ENCODE assay signal across 8 cellular contexts in the genomic region with DNA sequence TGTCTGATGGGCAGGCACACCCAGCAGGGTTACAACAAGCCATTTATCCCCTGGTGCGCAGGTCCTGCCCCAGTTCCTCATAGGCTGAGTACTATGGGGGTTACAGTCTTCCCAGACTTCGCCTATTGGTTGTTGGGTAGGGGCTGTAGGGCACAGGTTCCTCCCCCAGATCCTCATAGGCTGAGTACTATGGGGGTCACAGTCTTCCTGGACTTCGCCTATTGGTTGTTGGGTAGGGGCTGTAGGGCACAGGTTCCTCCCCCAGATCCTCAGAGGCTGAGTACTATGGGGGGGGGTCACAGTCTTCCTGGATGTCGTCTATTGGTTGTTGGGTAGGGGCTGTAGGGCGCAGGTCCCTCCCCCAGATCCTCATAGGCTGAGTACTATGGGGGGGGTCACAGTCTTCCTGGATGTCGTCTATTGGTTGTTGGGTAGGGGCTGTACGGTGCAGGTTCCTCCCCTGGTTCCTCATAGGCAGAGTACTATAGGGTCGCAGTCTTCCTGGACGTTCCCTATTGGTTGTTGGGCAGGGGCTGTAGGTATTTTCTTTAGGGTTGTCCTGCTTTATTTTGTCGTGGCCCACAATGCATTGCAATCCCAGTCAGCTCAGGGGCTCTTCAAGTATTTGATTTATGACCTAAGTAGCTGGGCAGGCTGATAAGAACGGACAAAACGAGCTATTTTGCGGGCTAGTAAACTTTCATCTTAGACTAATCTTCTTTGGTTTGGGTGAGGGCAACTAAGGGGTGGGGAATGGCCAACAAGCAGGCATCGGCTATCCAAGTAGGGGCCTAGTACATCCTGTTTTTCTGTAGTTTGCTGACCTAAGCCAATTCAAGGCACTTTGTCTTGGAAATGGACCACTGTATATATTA. TPM values are rescaled to one million over a fixed set of nuclear protein-coding genes. Genes with fewer than 3 reads are reported as not detected.
A peak's percentile ranks its signal among the peaks of the same experiment; 100 is the strongest.
DNase-seq lines count a peak whose midpoint lies in the region; ATAC-seq and TF ChIP-seq lines count a peak whose summit lies in the region.

No MANE protein-coding gene starts in this region.

- TF ChIP-seq POLR2A in gastroesophageal sphincter (IDR thresholded peaks at IDR 0.05), result no peak

- H3K4me1 ChIP-seq in heart right ventricle (peaks cover 5 to 38% (median 29%) of the 10 kb centered on the region in 9 donors), gastroesophageal sphincter (peaks cover 0 to 18% (median 9%) of the 10 kb centered on the region in 3 donors), aorta (ENCODE audit: control insufficient read depth in 1 of 2, insufficient read depth in 2 of 2, low read length in 2 of 2) (no peaks in the 10 kb centered on the region)

- H3K9me3 ChIP-seq in heart right ventricle, result no peaks in the 10 kb centered on the region
- H3K9me3 ChIP-seq in gastroesophageal sphincter, result no peaks in the 10 kb centered on the region
- no peaks in the 10 kb centered on the region for H3K9me3 ChIP-seq in aorta (ENCODE audit: control insufficient read depth, low read length)

- 81 to 90% methylated on average over 14 of the region's 14 CpGs for WGBS in heart right ventricle, 2 donors
- 61 to 93% methylated on average over 5 of the region's 14 CpGs for WGBS in gastroesophageal sphincter (ENCODE audit: low coverage in 1 of 2), 2 donors
- WGBS in aorta, 2 donors, result 88 to 90% methylated on average over 14 of the region's 14 CpGs

- no peak for TF ChIP-seq EP300 in gastroesophageal sphincter (IDR thresholded peaks at IDR 0.05)

- peak in 1 of 2 donors; percentile 40 for DNase-seq in heart right ventricle
- no peak for DNase-seq in cardiac septum (ENCODE audit: low spot score)
- peak; percentile 59 to 73 for DNase-seq in aorta
- DNase-seq in EL, result no peak
- no peak for DNase-seq in stimulated activated naive CD4-positive, alpha-beta T cell (lab: John Stamatoyannopoulos, UW)
- DNase-seq in COLO668 (lab: John Stamatoyannopoulos, UW; ENCODE audit: unreplicated experiment), result no peak

- no peak for TF ChIP-seq CTCF in heart right ventricle (IDR thresholded peaks at IDR 0.05)
- no peak for TF ChIP-seq CTCF in gastroesophageal sphincter (IDR thresholded peaks at IDR 0.05)

- intact Hi-C loops in heart right ventricle (cut with DNase I) (no loop called here), cardiac septum (cut with DNase I) (no loop called here), aorta (cut with DNase I) (no loop called here)

- H3K27ac ChIP-seq in heart right ventricle (peak overlapping the region in 7 of 10 donors; percentile 7 to 87 (median 61)), gastroesophageal sphincter (peak overlapping the region in 1 of 4 donors; percentile 13), aorta (ENCODE audit: low read depth in 1 of 2, low read length in 2 of 2) (no peak overlapping the region)

- H3K4me3 ChIP-seq in heart right ventricle (peak overlapping the region in 1 of 10 donors; percentile 17), gastroesophageal sphincter (no peak overlapping the region), aorta (ENCODE audit: low read length in 2 of 2) (no peak overlapping the region)

- no peak for ATAC-seq in heart right ventricle
- ATAC-seq in HG03460 (IDR thresholded peaks at IDR 0.05; ENCODE audit: unreplicated experiment), result peak; percentile 52
- peak; percentile 16 for ATAC-seq in gastroesophageal sphincter
- no peak for ATAC-seq in aorta (ENCODE audit: low FRiP score)

- H3K36me3 ChIP-seq in heart right ventricle, result peaks cover 0 to 15% (median 0%) of the 10 kb centered on the region in 9 donors
- H3K36me3 ChIP-seq in gastroesophageal sphincter, result peaks cover 0 to 44% of the 10 kb centered on the region in 2 donors
- H3K36me3 ChIP-seq in aorta (ENCODE audit: control insufficient read depth in 1 of 2, insufficient read depth in 2 of 2, low read length in 1 of 2), result no peaks in the 10 kb centered on the region

- H3K27me3 ChIP-seq in heart right ventricle (no peaks in the 10 kb centered on the region), gastroesophageal sphincter (no peaks in the 10 kb centered on the region), aorta (ENCODE audit: control insufficient read depth in 1 of 2, insufficient read depth in 2 of 2, low read length in 1 of 2) (no peaks in the 10 kb centered on the region)

RNA-seq across cellular contexts. Expression of a gene that starts 3.4 kb away (rescaled TPM):
- total RNA-seq in heart right ventricle (1 to 10 TPM; 3.0 to 8.1 (median 4.7) TPM), cardiac septum (3.8 TPM), gastroesophageal sphincter (1 to 10 TPM; 3.1 to 5.8 (median 4.4) TPM), aorta (10 to 100 TPM in 1 of 2 donors, 1 to 10 TPM in 1; 4.6 to 11.7 TPM)
- polyA plus RNA-seq in heart right ventricle (1 to 10 TPM; 3.5 to 6.0 TPM), aorta (1 to 10 TPM; 3.1 to 9.0 TPM)

RNA-seq across cellular contexts. Expression of a gene that starts 27.7 kb away (rescaled TPM):
- 1 to 10 TPM; 2.7 to 7.7 (median 5.7) TPM for total RNA-seq in heart right ventricle
- polyA plus RNA-seq in heart right ventricle, result 1 to 10 TPM; 4.7 to 8.9 TPM
- 5.9 TPM for total RNA-seq in cardiac septum
- total RNA-seq in gastroesophageal sphincter, result 10 to 100 TPM in 1 of 4 donors, 1 to 10 TPM in 3; 3.8 to 13.0 (median 5.1) TPM
- 10 to 100 TPM in 1 of 2 donors, 1 to 10 TPM in 1; 7.1 to 12.2 TPM for total RNA-seq in aorta
- 10 to 100 TPM in 1 of 2 donors, 1 to 10 TPM in 1; 4.9 to 12.4 TPM for polyA plus RNA-seq in aorta

Comparison
In these comparisons a context has a peak if more than half of its experiments do, and no peak if none do; other contexts are left out.
1. ATAC-seq: peak in HG03460 (single experiment) and gastroesophageal sphincter (single experiment); none in heart right ventricle (0 of 8) and aorta (single experiment).
2. DNase-seq: peak in aorta (2 of 2); none in cardiac septum (single experiment), EL (single experiment), stimulated activated naive CD4-positive, alpha-beta T cell (0 of 6) and COLO668 (single experiment).
3. H3K27ac ChIP-seq: peak in heart right ventricle (7 of 10); none in aorta (0 of 2).